10 cellular contexts compared by ENCODE assay signal in the genomic region with DNA sequence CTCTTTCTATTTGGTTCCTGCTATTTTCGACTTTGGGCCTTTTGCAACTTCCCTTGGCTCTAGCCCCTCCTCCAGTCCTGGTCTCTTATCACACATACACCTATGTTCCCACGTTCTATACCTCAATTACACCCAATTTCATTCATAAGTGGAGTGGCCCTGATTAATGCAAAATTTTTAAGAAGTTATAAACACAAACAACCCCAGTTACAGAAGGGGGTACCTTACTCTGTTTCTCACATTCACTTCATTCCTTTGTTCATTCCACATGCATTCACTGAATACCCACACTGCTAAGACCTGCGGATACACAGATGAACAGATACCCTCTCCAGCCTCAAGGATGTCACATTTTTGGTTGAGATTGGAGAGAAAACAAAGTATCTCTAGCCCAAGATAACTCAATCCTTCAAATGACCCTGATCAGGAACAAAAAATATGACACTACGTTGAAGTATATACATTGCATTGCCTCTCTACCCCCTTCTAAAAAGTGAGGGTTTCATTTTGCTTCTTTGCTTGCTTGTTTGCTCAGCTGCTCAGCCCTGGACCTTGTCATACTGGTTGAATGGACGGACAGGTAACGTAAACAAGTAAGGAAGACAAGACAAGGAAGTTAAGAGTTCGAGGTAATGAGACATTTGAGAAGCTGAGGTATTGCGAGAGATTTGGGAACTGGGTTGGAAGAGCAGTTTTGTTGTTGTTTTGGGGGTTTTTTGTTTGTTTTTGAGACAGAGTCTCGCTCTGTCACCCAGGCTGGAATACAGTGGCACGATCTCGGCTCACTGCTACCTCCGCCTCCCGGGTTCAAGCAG. TPM values are rescaled to one million over a fixed set of nuclear protein-coding genes. Genes with fewer than 3 reads are reported as not detected.
A peak's percentile ranks its signal among the peaks of the same experiment; 100 is the strongest.
DNase-seq lines count a peak whose midpoint lies in the region; ATAC-seq, FAIRE-seq and TF ChIP-seq lines count a peak whose summit lies in the region.
"Had no signal": no experiment of that assay in that cellular context is flagged by ENCODE, and none has a peak within 500 bp of the region (broad histone marks: within the 10 kb centered on the region; RNA-seq: fewer than 3 reads in every experiment).

No MANE protein-coding gene starts in this region.

- H3K4me3 ChIP-seq in bronchial epithelial cell (ENCODE audit: low read depth, low read length) (no peak overlapping the region), spleen (peak overlapping the region in 1 of 8 donors; percentile 85), A673 (ENCODE audit: low read depth, low read length, poor library complexity, severe bottlenecking) (no peak overlapping the region)

- H3K27ac Mint-ChIP-seq in activated CD8-positive, alpha-beta T cell treated with anti-CD3 and anti-CD28 coated beads for 36 hours = peak overlapping the region; percentile 91
- H3K27ac Mint-ChIP-seq in activated CD8-positive, alpha-beta T cell treated with anti-CD3 and anti-CD28 coated beads, Interleukin-2, amount 10 ng/mL, durations not matched to agents 7 days and 5 days = no peak overlapping the region

- no peak for TF ChIP-seq POLR2A in spleen (IDR thresholded peaks at IDR 0.05)

- intact Hi-C loops in activated CD8-positive, alpha-beta T cell treated with anti-CD3 and anti-CD28 coated beads for 36 hours (cut with micrococcal nuclease) = no loop called here
- intact Hi-C loops in spleen (cut with DNase I; ENCODE audit: low total_unique reads) = no loop called here
- intact Hi-C loops in A673 (cut with micrococcal nuclease; ENCODE audit: unreplicated experiment) = no loop called here
- intact Hi-C loops in Right ventricle myocardium inferior (cut with DNase I) = no loop called here

- peaks cover 11 to 73% (median 58%) of the 10 kb centered on the region in 6 donors for H3K4me1 ChIP-seq in spleen
- H3K4me1 ChIP-seq in A673 (ENCODE audit: insufficient read depth, low read length, poor library complexity, severe bottlenecking) = no peaks in the 10 kb centered on the region

- no peaks in the 10 kb centered on the region for H3K36me3 Mint-ChIP-seq in activated CD8-positive, alpha-beta T cell treated with anti-CD3 and anti-CD28 coated beads for 36 hours (ENCODE audit: low read depth)
- H3K36me3 Mint-ChIP-seq in activated CD8-positive, alpha-beta T cell treated with anti-CD3 and anti-CD28 coated beads, Interleukin-2, amount 10 ng/mL, durations not matched to agents 7 days and 5 days (ENCODE audit: low read depth) = peaks cover 1% of the 10 kb centered on the region

- no TSS peak for BruUV-seq in A673 (replicated peaks; lab: Mats Ljungman, UMichigan)

- H3K9me3 Mint-ChIP-seq in activated CD8-positive, alpha-beta T cell treated with anti-CD3 and anti-CD28 coated beads for 36 hours = peaks cover 2% of the 10 kb centered on the region
- H3K9me3 Mint-ChIP-seq in activated CD8-positive, alpha-beta T cell treated with anti-CD3 and anti-CD28 coated beads, Interleukin-2, amount 10 ng/mL, durations not matched to agents 7 days and 5 days (ENCODE audit: insufficient read depth) = no peaks in the 10 kb centered on the region

- H3K36me3 ChIP-seq in bronchial epithelial cell (ENCODE audit: control insufficient read depth, insufficient read depth, low read length) = no peaks in the 10 kb centered on the region
- no peaks in the 10 kb centered on the region for H3K36me3 ChIP-seq in spleen
- H3K36me3 ChIP-seq in A673 (ENCODE audit: insufficient read depth, low read length, poor library complexity, severe bottlenecking) = no peaks in the 10 kb centered on the region

- TF ChIP-seq CTCF in activated CD8-positive, alpha-beta T cell treated with anti-CD3 and anti-CD28 coated beads for 36 hours (IDR thresholded peaks at IDR 0.05) = no peak
- TF ChIP-seq CTCF in bronchial epithelial cell (IDR thresholded peaks at IDR 0.05; ENCODE audit: insufficient read depth, low read length, severe bottlenecking) (no peak), spleen (IDR thresholded peaks at IDR 0.05 in 8 of 11, conservative IDR thresholded peaks at IDR 0.05 in 3 of 11) (no peak), A673 (conservative IDR thresholded peaks at IDR 0.05; ENCODE audit: low read depth, low read length) (no peak)

- H3K27me3 Mint-ChIP-seq in activated CD8-positive, alpha-beta T cell treated with anti-CD3 and anti-CD28 coated beads for 36 hours = no peaks in the 10 kb centered on the region
- no peaks in the 10 kb centered on the region for H3K27me3 Mint-ChIP-seq in activated CD8-positive, alpha-beta T cell treated with anti-CD3 and anti-CD28 coated beads, Interleukin-2, amount 10 ng/mL, durations not matched to agents 7 days and 5 days (ENCODE audit: low read depth)

- CTCF ChIA-PET in activated CD8-positive, alpha-beta T cell treated with anti-CD3 and anti-CD28 coated beads for 36 hours (lab: Charles Lee) = no interaction called here
- CTCF ChIA-PET in activated CD8-positive, alpha-beta T cell treated with anti-CD3 and anti-CD28 coated beads, Interleukin-2, amount 10 ng/mL, durations not matched to agents 7 days and 5 days (lab: Charles Lee) = no interaction called here
- CTCF ChIA-PET in A673 (lab: Charles Lee) = no interaction called here

- no peak for ATAC-seq in activated CD8-positive, alpha-beta T cell treated with anti-CD3 and anti-CD28 coated beads for 36 hours
- no peak for ATAC-seq in activated CD8-positive, alpha-beta T cell treated with anti-CD3 and anti-CD28 coated beads, Interleukin-2, amount 10 ng/mL, durations not matched to agents 7 days and 5 days
- no peak for ATAC-seq in Right ventricle myocardium inferior

- no peaks in the 10 kb centered on the region for H3K9me3 ChIP-seq in spleen
- no peaks in the 10 kb centered on the region for H3K9me3 ChIP-seq in A673 (ENCODE audit: low read depth, low read length, poor library complexity, severe bottlenecking)

- POLR2A ChIA-PET in activated CD8-positive, alpha-beta T cell treated with anti-CD3 and anti-CD28 coated beads for 36 hours (lab: Charles Lee) = no interaction called here
- POLR2A ChIA-PET in activated CD8-positive, alpha-beta T cell treated with anti-CD3 and anti-CD28 coated beads, Interleukin-2, amount 10 ng/mL, durations not matched to agents 7 days and 5 days (lab: Charles Lee) = no interaction called here
- POLR2A ChIA-PET in A673 (lab: Charles Lee; ENCODE audit: low non-redundant PET) = no interaction called here

- WGBS in spleen, 5 donors = 66 to 83% (median 74%) methylated on average over 13 of the region's 13 CpGs

- H3K27me3 ChIP-seq in bronchial epithelial cell (ENCODE audit: control insufficient read depth, insufficient read depth, low read length) (no peaks in the 10 kb centered on the region), spleen (replicated peaks in 1 of 7) (no peaks in the 10 kb centered on the region), A673 (replicated peaks; ENCODE audit: insufficient read depth, low read depth, low read length, poor library complexity) (no peaks in the 10 kb centered on the region)

- peaks cover 58% of the 10 kb centered on the region for H3K4me1 Mint-ChIP-seq in activated CD8-positive, alpha-beta T cell treated with anti-CD3 and anti-CD28 coated beads for 36 hours (ENCODE audit: low read depth)
- peaks cover 46% of the 10 kb centered on the region for H3K4me1 Mint-ChIP-seq in activated CD8-positive, alpha-beta T cell treated with anti-CD3 and anti-CD28 coated beads, Interleukin-2, amount 10 ng/mL, durations not matched to agents 7 days and 5 days (ENCODE audit: low read depth)

- FAIRE-seq in bronchial epithelial cell (lab: Jason Lieb, UNC) = no peak

- H3K27ac ChIP-seq in spleen = peak overlapping the region; percentile 19 to 99 (median 98)
- H3K27ac ChIP-seq in A673 (ENCODE audit: low read depth, low read length, poor library complexity, severe bottlenecking) = no peak overlapping the region
- H3K27ac ChIP-seq: epithelial cell of prostate had no signal

- peak overlapping the region; percentile 18 for H3K4me3 Mint-ChIP-seq in activated CD8-positive, alpha-beta T cell treated with anti-CD3 and anti-CD28 coated beads for 36 hours
- H3K4me3 Mint-ChIP-seq in activated CD8-positive, alpha-beta T cell treated with anti-CD3 and anti-CD28 coated beads, Interleukin-2, amount 10 ng/mL, durations not matched to agents 7 days and 5 days = no peak overlapping the region

- no peak for DNase-seq in activated CD8-positive, alpha-beta T cell treated with anti-CD3 and anti-CD28 coated beads for 36 hours
- no peak for DNase-seq in activated CD8-positive, alpha-beta T cell treated with anti-CD3 and anti-CD28 coated beads, Interleukin-2, amount 10 ng/mL, durations not matched to agents 7 days and 5 days
- DNase-seq in NCI-H510A (lab: John Stamatoyannopoulos, UW) = peak; percentile 75
- peak; percentile 16 for DNase-seq in bronchial epithelial cell (ENCODE audit: low read depth)
- DNase-seq in spleen = no peak
- no peak for DNase-seq in DMS114 treated with DMSO at 0.1 percent for 48 hours (lab: John Stamatoyannopoulos, UW; ENCODE audit: unreplicated experiment)
- no peak for DNase-seq in A673 (ENCODE audit: low spot score)
- DNase-seq in Right ventricle myocardium inferior (ENCODE audit: missing footprints) = no peak
- DNase-seq: anterior cingulate cortex had no signal

RNA-seq across cellular contexts. Expression of gene VPS37C, which starts 3.6 kb away (rescaled TPM):
- 1 to 10 TPM; 6.6 to 7.2 TPM for total RNA-seq in activated CD8-positive, alpha-beta T cell treated with anti-CD3 and anti-CD28 coated beads for 36 hours
- total RNA-seq in activated CD8-positive, alpha-beta T cell treated with anti-CD3 and anti-CD28 coated beads, Interleukin-2, amount 10 ng/mL, durations not matched to agents 7 days and 5 days = 1 to 10 TPM; 3.4 to 3.8 TPM
- 8.7 and 11.3 TPM in 2 replicates for total RNA-seq in bronchial epithelial cell
- 10 to 100 TPM; 15.7 to 32.3 (median 23.5) TPM for total RNA-seq in spleen
- polyA plus RNA-seq in spleen = 10 to 100 TPM in 1 of 3 donors, 1 to 10 TPM in 2; 6.1 to 15.9 (median 8.9) TPM
- total RNA-seq in A673 (2021) = 29.7 and 32.7 TPM in 2 replicates
- total RNA-seq in Right ventricle myocardium inferior = 16.5 TPM

RNA-seq across cellular contexts. Expression of gene PGA3, which starts 38.5 kb away (rescaled TPM):
- total RNA-seq in activated CD8-positive, alpha-beta T cell treated with anti-CD3 and anti-CD28 coated beads for 36 hours = not detected
- not detected for total RNA-seq in activated CD8-positive, alpha-beta T cell treated with anti-CD3 and anti-CD28 coated beads, Interleukin-2, amount 10 ng/mL, durations not matched to agents 7 days and 5 days
- not detected in 2 replicates for total RNA-seq in bronchial epithelial cell
- total RNA-seq in spleen = 1 to 10 TPM in 2 of 7 donors, under 1 TPM in 2, not detected in 3; 0.37 to 2.6 (median 1.2) TPM
- under 1 TPM; 0.33 to 0.61 (median 0.54) TPM for polyA plus RNA-seq in spleen
- total RNA-seq in A673 (2021) = not detected in 2 replicates
- total RNA-seq in Right ventricle myocardium inferior = 1.2 TPM

RNA-seq across cellular contexts. Expression of gene PGA4, which starts 57.3 kb away (rescaled TPM):
- not detected for total RNA-seq in activated CD8-positive, alpha-beta T cell treated with anti-CD3 and anti-CD28 coated beads for 36 hours
- not detected for total RNA-seq in activated CD8-positive, alpha-beta T cell treated with anti-CD3 and anti-CD28 coated beads, Interleukin-2, amount 10 ng/mL, durations not matched to agents 7 days and 5 days
- not detected in 2 replicates for total RNA-seq in bronchial epithelial cell
- 10 to 100 TPM in 1 of 7 donors, 1 to 10 TPM in 5, not detected in 1; 1.2 to 12.2 (median 2.3) TPM for total RNA-seq in spleen
- polyA plus RNA-seq in spleen = 1 to 10 TPM in 1 of 3 donors, under 1 TPM in 2; 0.36 to 1.6 (median 0.93) TPM
- not detected in 2 replicates for total RNA-seq in A673 (2021)
- not detected for total RNA-seq in Right ventricle myocardium inferior

Comparison
In these comparisons a context has a peak if more than half of its experiments do, and no peak if none do; other contexts are left out.
1. DNase-seq: peak in NCI-H510A (single experiment) and bronchial epithelial cell (single experiment); none in activated CD8-positive, alpha-beta T cell treated with anti-CD3 and anti-CD28 coated beads for 36 hours (single experiment), activated CD8-positive, alpha-beta T cell treated with anti-CD3 and anti-CD28 coated beads, Interleukin-2, amount 10 ng/mL, durations not matched to agents 7 days and 5 days (single experiment), spleen (single experiment), DMS114 treated with DMSO at 0.1 percent for 48 hours (single experiment), A673 (single experiment) and Right ventricle myocardium inferior (single experiment).